ENCODE assay signal across 17 cellular contexts in the genomic region with DNA sequence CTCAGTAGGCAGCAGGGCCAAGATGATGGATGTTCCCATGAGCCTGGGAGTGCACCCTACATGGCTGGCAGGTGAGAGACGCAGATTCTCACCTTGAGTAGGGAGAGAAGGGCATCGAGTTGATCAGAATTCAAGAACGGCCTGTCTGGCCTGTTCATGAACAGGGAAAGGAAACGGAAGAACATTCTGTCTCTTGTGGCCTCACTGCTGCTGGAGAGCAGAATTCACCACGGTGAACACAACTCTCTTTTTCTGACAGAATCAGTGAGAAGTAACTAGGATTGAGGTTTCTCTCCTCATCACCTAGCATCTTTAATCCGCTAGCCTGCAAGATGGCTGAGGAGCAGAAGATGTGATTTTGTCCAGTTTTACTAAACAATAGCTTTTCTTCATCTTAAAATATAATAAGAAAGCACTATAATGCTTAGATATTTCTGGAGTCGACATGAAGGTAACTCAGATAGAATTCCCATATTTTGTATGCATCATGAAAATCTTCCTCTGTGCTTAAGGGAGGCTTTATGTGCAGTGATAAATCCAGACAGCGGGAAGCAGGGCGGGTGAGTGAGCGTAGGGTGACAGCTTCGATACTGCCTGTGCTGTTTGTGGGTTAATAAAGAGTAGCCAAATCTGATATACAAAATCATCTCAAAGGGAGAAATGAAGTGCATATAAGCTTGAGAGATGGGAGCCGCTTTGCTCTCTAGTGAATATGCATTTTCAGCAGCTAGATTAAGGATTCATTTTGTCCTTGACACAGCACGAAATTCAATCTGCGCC.
A peak's percentile ranks its signal among the peaks of the same experiment; 100 is the strongest.
DNase-seq lines count a peak whose midpoint lies in the region; ATAC-seq and TF ChIP-seq lines count a peak whose summit lies in the region.
"Had no signal": no experiment of that assay in that cellular context is flagged by ENCODE, and none has a peak within 500 bp of the region (broad histone marks: within the 10 kb centered on the region; RNA-seq: fewer than 3 reads in every experiment).

No MANE protein-coding gene starts in this region.

- no peak for TF ChIP-seq CTCF in chondrocyte (IDR thresholded peaks at IDR 0.05)

- DNase-seq in NCI-H2171 treated with DMSO at 0.1 percent for 48 hours (lab: John Stamatoyannopoulos, UW): peak; percentile 54
- DNase-seq in NCI-H2171 (lab: John Stamatoyannopoulos, UW): no peak
- DNase-seq in T-cell: no peak
- peak; percentile 18 for DNase-seq in inferior parietal cortex (ENCODE audit: extremely low spot score)
- DNase-seq in pons (ENCODE audit: low spot score): peak; percentile 31
- no peak for DNase-seq in chondrocyte (ENCODE audit: low spot score)
- DNase-seq in DMS 273 (lab: John Stamatoyannopoulos, UW; ENCODE audit: unreplicated experiment): no peak
- DNase-seq: activated CD4-positive, CD25-positive, alpha-beta regulatory T cell; activated naive CD4-positive, alpha-beta T cell treated with Interleukin-2 at 50 U/mL for 16 hours; activated T-cell treated with anti-CD3 and anti-CD28 coated beads, Interleukin-2, amount 50 U/mL, for 24 hours; colonic mucosa; left ventricle myocardium inferior; NCI-H1092; NCI-H2081 treated with DMSO at 0.1 percent for 48 hours; PC-9 had no signal

- H3K27ac Mint-ChIP-seq in T-cell (peak overlapping the region; percentile 83 to 87), chondrocyte (ENCODE audit: unreplicated experiment) (no peak overlapping the region)

- CTCF ChIA-PET in T-cell (lab: Charles Lee): interaction anchor here (0.6 kb wide), 2 partner anchors 73 to 1086 kb away, joined by 3 read pairs; no protein-coding TSS in a partner anchor

- H3K4me1 Mint-ChIP-seq in T-cell (peaks cover 48 to 68% (median 56%) of the 10 kb centered on the region in 3 donors), chondrocyte (ENCODE audit: low read depth) (peaks cover 15% of the 10 kb centered on the region)

- H3K4me3 Mint-ChIP-seq in T-cell (peak overlapping the region in 1 of 3 donors; percentile 68), chondrocyte (ENCODE audit: unreplicated experiment) (no peak overlapping the region)
- H3K4me3 Mint-ChIP-seq: activated T-cell treated with anti-CD3 and anti-CD28 coated beads, Interleukin-2, amount 50 U/mL, for 24 hours had no signal

- POLR2A ChIA-PET in T-cell (lab: Charles Lee): no interaction called here

- ATAC-seq in T-cell (replicated peaks in 1 of 4) (peak in 1 of 4 experiments; percentile 25), HG02885 (IDR thresholded peaks at IDR 0.05; ENCODE audit: poor library complexity, unreplicated experiment) (no peak)
- ATAC-seq: A549 had no signal

- H3K36me3 Mint-ChIP-seq in T-cell: peaks cover 6% of the 10 kb centered on the region
- H3K36me3 Mint-ChIP-seq in chondrocyte (ENCODE audit: low read depth): no peaks in the 10 kb centered on the region

- H3K27me3 Mint-ChIP-seq in T-cell (no peaks in the 10 kb centered on the region), chondrocyte (ENCODE audit: low read depth) (peaks cover 12% of the 10 kb centered on the region)
- H3K27me3 Mint-ChIP-seq: activated T-cell treated with anti-CD3 and anti-CD28 coated beads, Interleukin-2, amount 50 U/mL, for 24 hours had no signal

- H3K9me3 Mint-ChIP-seq in T-cell (no peaks in the 10 kb centered on the region), chondrocyte (ENCODE audit: low read depth) (no peaks in the 10 kb centered on the region)
- H3K9me3 Mint-ChIP-seq: activated T-cell treated with anti-CD3 and anti-CD28 coated beads, Interleukin-2, amount 50 U/mL, for 24 hours had no signal

Comparison
In these comparisons a context has a peak if more than half of its experiments do, and no peak if none do; other contexts are left out.
1. DNase-seq: peak in NCI-H2171 treated with DMSO at 0.1 percent for 48 hours (single experiment), inferior parietal cortex (single experiment) and pons (single experiment); none in NCI-H2171 (single experiment), T-cell (0 of 34), chondrocyte (single experiment) and DMS 273 (single experiment).